23 cellular contexts compared by ENCODE assay signal in genomic region chr4:186405957-186406356, GRCh38.
DNase-seq lines count a peak whose midpoint lies in the region; ATAC-seq and TF ChIP-seq lines count a peak whose summit lies in the region.
"Had no signal": no experiment of that assay in that cellular context is flagged by ENCODE, and none has a peak within 500 bp of the region (broad histone marks: within the 10 kb centered on the region; RNA-seq: fewer than 3 reads in every experiment).

No MANE protein-coding gene starts in this region.

- H3K27me3 ChIP-seq in Caco-2 (replicated peaks; ENCODE audit: control insufficient read depth, insufficient read depth, low read length), result no peaks in the 10 kb centered on the region
- no peaks in the 10 kb centered on the region for H3K27me3 ChIP-seq in mesenchymal stem cell (ENCODE audit: control insufficient read depth in 1 of 2, insufficient read depth in 1 of 2, low read length in 2 of 2)
- H3K27me3 ChIP-seq in upper lobe of left lung, result no peaks in the 10 kb centered on the region
- H3K27me3 ChIP-seq in gastrocnemius medialis, result no peaks in the 10 kb centered on the region
- H3K27me3 ChIP-seq: BLaER1 treated with 17β-estradiol and CSF1 and Interleukin-3, amounts not matched to agents 10 nM and 100 nM; SJSA1 had no signal

- H3K36me3 ChIP-seq in Caco-2 (ENCODE audit: control insufficient read depth, insufficient read depth, low read length), result no peaks in the 10 kb centered on the region
- H3K36me3 ChIP-seq in HEK293 (ENCODE audit: control insufficient read depth in 2 of 2, insufficient read depth in 1 of 2, low read length in 2 of 2), result no peaks in the 10 kb centered on the region
- H3K36me3 ChIP-seq in mesenchymal stem cell (ENCODE audit: control insufficient read depth in 1 of 2, insufficient read depth in 2 of 2, low read depth in 1 of 2, low read length in 2 of 2), result peaks cover 0 to 4% of the 10 kb centered on the region in 2 experiments
- no peaks in the 10 kb centered on the region for H3K36me3 ChIP-seq in upper lobe of left lung
- H3K36me3 ChIP-seq in gastrocnemius medialis, result no peaks in the 10 kb centered on the region
- H3K36me3 ChIP-seq: BLaER1 treated with 17β-estradiol and CSF1 and Interleukin-3, amounts not matched to agents 10 nM and 100 nM; SJSA1 had no signal

- H3K14ac ChIP-seq in mesenchymal stem cell (ENCODE audit: low read length in 2 of 2), result no peak overlapping the region

- BruUV-seq in Caco-2 (replicated peaks; lab: Mats Ljungman, UMichigan), result no TSS peak

- H3K36me3 Mint-ChIP-seq in Caco-2 (ENCODE audit: insufficient read depth, unreplicated experiment), result no peaks in the 10 kb centered on the region

- no peak overlapping the region for H3K4ac ChIP-seq in mesenchymal stem cell (ENCODE audit: low read depth in 1 of 2, low read length in 2 of 2)

- no peak for TF ChIP-seq POLR2A in upper lobe of left lung (IDR thresholded peaks at IDR 0.05)
- no peak for TF ChIP-seq POLR2A in gastrocnemius medialis (IDR thresholded peaks at IDR 0.05)

- H2AK5ac ChIP-seq in mesenchymal stem cell (ENCODE audit: low read length, severe bottlenecking), result no peak overlapping the region

- H3K4me3 Mint-ChIP-seq in Caco-2 (ENCODE audit: unreplicated experiment), result no peak overlapping the region
- H3K4me3 Mint-ChIP-seq: CD4-positive, alpha-beta T cell; HFFc6 had no signal

- no peak overlapping the region for H4K8ac ChIP-seq in mesenchymal stem cell (ENCODE audit: low read length)

- H3K27me3 Mint-ChIP-seq in Caco-2 (ENCODE audit: insufficient read depth, unreplicated experiment), result peaks cover 2% of the 10 kb centered on the region
- H3K27me3 Mint-ChIP-seq: CD4-positive, alpha-beta T cell had no signal

- peaks cover 8% of the 10 kb centered on the region for H3K4me1 Mint-ChIP-seq in Caco-2 (ENCODE audit: low read depth, unreplicated experiment)

- H3K23ac ChIP-seq in mesenchymal stem cell (ENCODE audit: low read length in 2 of 2), result no peak overlapping the region

- no peak overlapping the region for H3K18ac ChIP-seq in mesenchymal stem cell (ENCODE audit: low read depth in 1 of 2, low read length in 2 of 2)

- CTCF ChIA-PET in Caco-2 (lab: Charles Lee) (no interaction called here), HEK293 (lab: Yijun Ruan, JAX) (no interaction called here)

- TF ChIP-seq CTCF in Caco-2 (IDR thresholded peaks at IDR 0.05; ENCODE audit: insufficient read depth in 1 of 2, low read depth in 1 of 2, low read length in 1 of 2, severe bottlenecking in 1 of 2, unreplicated experiment in 1 of 2) (no peak), HEK293 (tag by site-specific recombination; IDR thresholded peaks at IDR 0.05) (no peak), upper lobe of left lung (IDR thresholded peaks at IDR 0.05) (no peak), gastrocnemius medialis (IDR thresholded peaks at IDR 0.05 in 4 of 5, conservative IDR thresholded peaks at IDR 0.05 in 1 of 5) (no peak)

- DNase-seq in Caco-2, result no peak
- DNase-seq in mesenchymal stem cell, result no peak
- no peak for DNase-seq in upper lobe of left lung
- DNase-seq in SHP77 treated with DMSO at 0.1 percent for 48 hours (lab: John Stamatoyannopoulos, UW), result no peak
- DNase-seq in NCI-H128 (lab: John Stamatoyannopoulos, UW; ENCODE audit: unreplicated experiment), result no peak
- no peak for DNase-seq in NCI-H226
- DNase-seq in gastrocnemius medialis, result no peak
- DNase-seq: AML-193; CD4-positive, alpha-beta T cell; H7; HFFc6; Karpas-422; NCI-H1092 treated with DMSO at 0.1 percent for 48 hours; NCI-H1436 treated with DMSO at 0.1 percent for 48 hours; NCI-H187 treated with DMSO at 0.1 percent for 48 hours; NCI-H446; NCI-H524 treated with DMSO at 0.1 percent for 48 hours; NCI-H774; PC-9 had no signal

- H3K4me2 ChIP-seq in mesenchymal stem cell (ENCODE audit: low read length, poor library complexity, severe bottlenecking), result no peak overlapping the region
- H3K4me2 ChIP-seq: BLaER1 treated with 17β-estradiol and CSF1 and Interleukin-3, amounts not matched to agents 10 nM and 100 nM; PC-9 had no signal

- no peak overlapping the region for H2BK120ac ChIP-seq in mesenchymal stem cell (ENCODE audit: low read depth, low read length)

- peak overlapping the region; percentile 26 for H3K27ac Mint-ChIP-seq in Caco-2 (ENCODE audit: unreplicated experiment)
- H3K27ac Mint-ChIP-seq: CD4-positive, alpha-beta T cell; HFFc6 had no signal

- intact Hi-C loops in Caco-2 (cut with micrococcal nuclease; ENCODE audit: unreplicated experiment) (no loop called here), gastrocnemius medialis (cut with DNase I; ENCODE audit: low total_unique reads) (no loop called here)

- H3K4me3 ChIP-seq in Caco-2 (ENCODE audit: low read depth, low read length) (no peak overlapping the region), HEK293 (ENCODE audit: low read depth, low read length) (no peak overlapping the region), mesenchymal stem cell (ENCODE audit: insufficient read depth in 1 of 2, low read depth in 1 of 2, low read length in 2 of 2) (peak overlapping the region in 1 of 2 experiments; percentile 36), upper lobe of left lung (no peak overlapping the region), gastrocnemius medialis (no peak overlapping the region)
- H3K4me3 ChIP-seq: BLaER1 treated with 17β-estradiol and CSF1 and Interleukin-3, amounts not matched to agents 10 nM and 100 nM; PC-9; SJSA1 had no signal

- H3K9me3 Mint-ChIP-seq in Caco-2 (ENCODE audit: unreplicated experiment), result peaks cover 23% of the 10 kb centered on the region
- H3K9me3 Mint-ChIP-seq: CD4-positive, alpha-beta T cell had no signal

- H3K27ac ChIP-seq in HEK293 (ENCODE audit: extremely low read depth, low read depth, low read length) (no peak overlapping the region), mesenchymal stem cell (ENCODE audit: low read length, poor library complexity, severe bottlenecking) (no peak overlapping the region), upper lobe of left lung (no peak overlapping the region), gastrocnemius medialis (no peak overlapping the region)
- H3K27ac ChIP-seq: BLaER1 treated with 17β-estradiol and CSF1 and Interleukin-3, amounts not matched to agents 10 nM and 100 nM; PC-9; SJSA1 had no signal

- in situ Hi-C loops in gastrocnemius medialis (cut with MboI; ENCODE audit: low sequenced_read_pairs in 4 of 4), result no loop called here

- POLR2A ChIA-PET in Caco-2 (lab: Charles Lee), result no interaction called here
- POLR2A ChIA-PET in HEK293 (lab: Yijun Ruan, JAX), result no interaction called here

- no peak overlapping the region for H2BK5ac ChIP-seq in mesenchymal stem cell (ENCODE audit: low read depth, low read length, poor library complexity, severe bottlenecking)

- no peak overlapping the region for H2BK15ac ChIP-seq in mesenchymal stem cell (ENCODE audit: low read depth, poor library complexity, severe bottlenecking)

- peak overlapping the region; percentile 57 for H4K91ac ChIP-seq in mesenchymal stem cell (ENCODE audit: low read length)

- ATAC-seq in upper lobe of left lung (ENCODE audit: low FRiP score in 2 of 2), result peak; percentile 24 to 36
- no peak for ATAC-seq in gastrocnemius medialis
- ATAC-seq: Right ventricle myocardium inferior had no signal

- no peak overlapping the region for H3K9ac ChIP-seq in mesenchymal stem cell (ENCODE audit: low read length)
- H3K9ac ChIP-seq: BLaER1 treated with 17β-estradiol and CSF1 and Interleukin-3, amounts not matched to agents 10 nM and 100 nM had no signal

- TF ChIP-seq EP300 in upper lobe of left lung (IDR thresholded peaks at IDR 0.05), result no peak

- H3K9me3 ChIP-seq in Caco-2 (no peaks in the 10 kb centered on the region), HEK293 (ENCODE audit: control insufficient read depth, insufficient read depth, low read depth, low read length) (no peaks in the 10 kb centered on the region), mesenchymal stem cell (ENCODE audit: control insufficient read depth, low read length) (peaks cover 13% of the 10 kb centered on the region), upper lobe of left lung (no peaks in the 10 kb centered on the region), gastrocnemius medialis (no peaks in the 10 kb centered on the region)

- WGBS in mesenchymal stem cell, result 78% methylated on average over 12 of the region's 12 CpGs
- WGBS in upper lobe of left lung, 2 donors, result 71 to 90% methylated on average over 12 of the region's 12 CpGs

- H2BK12ac ChIP-seq in mesenchymal stem cell (ENCODE audit: low read length in 2 of 2), result no peak overlapping the region

- H3K4me1 ChIP-seq in Caco-2, result no peaks in the 10 kb centered on the region; the same call in 1 of the 2 replicates
- no peaks in the 10 kb centered on the region for H3K4me1 ChIP-seq in HEK293 (ENCODE audit: control insufficient read depth, insufficient read depth, low read length)
- H3K4me1 ChIP-seq in mesenchymal stem cell (ENCODE audit: control insufficient read depth, insufficient read depth, low read depth, low read length), result peaks cover 1% of the 10 kb centered on the region
- no peaks in the 10 kb centered on the region for H3K4me1 ChIP-seq in upper lobe of left lung
- no peaks in the 10 kb centered on the region for H3K4me1 ChIP-seq in gastrocnemius medialis
- H3K4me1 ChIP-seq: SJSA1 had no signal

- H3K79me1 ChIP-seq in mesenchymal stem cell (replicated peaks; ENCODE audit: low read length, poor library complexity, severe bottlenecking), result no peaks in the 10 kb centered on the region

- no peak overlapping the region for H2AFZ ChIP-seq in mesenchymal stem cell (ENCODE audit: low read depth, low read length)
- H2AFZ ChIP-seq: PC-9 had no signal

TF ChIP-seq in HEK293, 187 proteins besides CTCF, POLR2A, EP300 and RAD21:
- TF ChIP-seq OSR2 (tag by site-specific recombination; IDR thresholded peaks at IDR 0.05), result no peak
- TF ChIP-seq EGR2 (tag by site-specific recombination; IDR thresholded peaks at IDR 0.05; ENCODE audit: low read depth), result peak; percentile 99
- TF ChIP-seq ZNF623 (tag by site-specific recombination; IDR thresholded peaks at IDR 0.05), result no peak
- TF ChIP-seq ZFHX2 (tag by site-specific recombination; conservative IDR thresholded peaks at IDR 0.05), result peak; percentile 99
- TF ChIP-seq ZNF239 (tag by site-specific recombination; IDR thresholded peaks at IDR 0.05), result no peak
- TF ChIP-seq KLF9 (tag by site-specific recombination; IDR thresholded peaks at IDR 0.05; ENCODE audit: low read depth), result peak; percentile 18; the same call in 1 of the 2 replicates
- TF ChIP-seq, protein P1, sequence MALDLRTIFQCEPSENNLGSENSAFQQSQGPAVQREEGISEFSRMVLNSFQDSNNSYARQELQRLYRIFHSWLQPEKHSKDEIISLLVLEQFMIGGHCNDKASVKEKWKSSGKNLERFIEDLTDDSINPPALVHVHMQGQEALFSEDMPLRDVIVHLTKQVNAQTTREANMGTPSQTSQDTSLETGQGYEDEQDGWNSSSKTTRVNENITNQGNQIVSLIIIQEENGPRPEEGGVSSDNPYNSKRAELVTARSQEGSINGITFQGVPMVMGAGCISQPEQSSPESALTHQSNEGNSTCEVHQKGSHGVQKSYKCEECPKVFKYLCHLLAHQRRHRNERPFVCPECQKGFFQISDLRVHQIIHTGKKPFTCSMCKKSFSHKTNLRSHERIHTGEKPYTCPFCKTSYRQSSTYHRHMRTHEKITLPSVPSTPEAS (tag by site-specific recombination; IDR thresholded peaks at IDR 0.05), result peak; percentile 77

Comparison
In these comparisons a context has a peak if more than half of its experiments do, and no peak if none do; other contexts are left out.
1. ATAC-seq: peak in upper lobe of left lung (2 of 2); none in gastrocnemius medialis (0 of 2).